Comparison of ENCODE assay signal across 17 cellular contexts in genomic region chr10:70956029-70956759, GRCh38.
DNase-seq lines count a peak whose midpoint lies in the region; ATAC-seq, FAIRE-seq and TF ChIP-seq lines count a peak whose summit lies in the region.
"Had no signal": no experiment of that assay in that cellular context is flagged by ENCODE, and none has a peak within 500 bp of the region (broad histone marks: within the 10 kb centered on the region; RNA-seq: fewer than 3 reads in every experiment).

No MANE protein-coding gene starts in this region.

- H3K36me3 Mint-ChIP-seq in endothelial cell (ENCODE audit: low read depth, unreplicated experiment) (no peaks in the 10 kb centered on the region), mesothelial cell of epicardium (no peaks in the 10 kb centered on the region)

- no peak overlapping the region for H3K27ac ChIP-seq in prostate gland
- H3K27ac ChIP-seq: gastroesophageal sphincter, testis had no signal

- no peaks in the 10 kb centered on the region for H3K9me3 Mint-ChIP-seq in endothelial cell (ENCODE audit: unreplicated experiment)
- H3K9me3 Mint-ChIP-seq in mesothelial cell of epicardium = no peaks in the 10 kb centered on the region

- no peaks in the 10 kb centered on the region for H3K27me3 ChIP-seq in prostate gland (replicated peaks; ENCODE audit: insufficient read depth)
- H3K27me3 ChIP-seq: gastroesophageal sphincter, testis had no signal

- no peak for FAIRE-seq in GM12891 (lab: Jason Lieb, UNC)
- FAIRE-seq: D721Med, endometrium had no signal

- H3K4me3 Mint-ChIP-seq in endothelial cell (ENCODE audit: unreplicated experiment) (no peak overlapping the region), mesothelial cell of epicardium (no peak overlapping the region)

- ATAC-seq in GM21723 (IDR thresholded peaks at IDR 0.05; ENCODE audit: unreplicated experiment) = no peak
- ATAC-seq: gastroesophageal sphincter had no signal

- in situ Hi-C loops in SK-MEL-5 (cut with HindIII; ENCODE audit: low pct_unique_long_range_greater_than_20kb, low sequenced_read_pairs) = no loop called here

- DNase-seq in 8988T = peak; percentile 58
- DNase-seq in GM12891 (ENCODE audit: insufficient read length, low spot score) = no peak
- DNase-seq in SK-MEL-5 (ENCODE audit: low read depth, low spot score) = peak; percentile 43
- DNase-seq in endothelial cell (ENCODE audit: low spot score) = peak; percentile 37
- DNase-seq in prostate gland (ENCODE audit: low spot score) = no peak
- no peak for DNase-seq in NCI-H748 treated with DMSO at 0.1 percent for 48 hours (lab: John Stamatoyannopoulos, UW)
- DNase-seq in mesothelial cell of epicardium (ENCODE audit: low spot score in 2 of 2, unreplicated experiment in 2 of 2) = no peak
- DNase-seq: activated naive CD4-positive, alpha-beta T cell treated with Interleukin-2 at 50 U/mL for 16 hours; IMR-90; NCI-H1694 treated with DMSO at 0.1 percent for 48 hours; NCI-H526 treated with DMSO at 0.1 percent for 48 hours; T1000; testis had no signal

- no peak overlapping the region for H3K27ac Mint-ChIP-seq in endothelial cell (ENCODE audit: unreplicated experiment)
- H3K27ac Mint-ChIP-seq in mesothelial cell of epicardium = no peak overlapping the region

- intact Hi-C loops in prostate gland (cut with DNase I) = no loop called here

- H3K4me3 ChIP-seq in prostate gland = no peak overlapping the region
- H3K4me3 ChIP-seq: gastroesophageal sphincter, testis had no signal

- H3K4me1 ChIP-seq in prostate gland (replicated peaks) = no peaks in the 10 kb centered on the region
- H3K4me1 ChIP-seq: gastroesophageal sphincter, testis had no signal

- peaks cover 1% of the 10 kb centered on the region for H3K27me3 Mint-ChIP-seq in endothelial cell (ENCODE audit: unreplicated experiment)
- peaks cover 53% of the 10 kb centered on the region for H3K27me3 Mint-ChIP-seq in mesothelial cell of epicardium (ENCODE audit: low read depth)

- H3K9me3 ChIP-seq in prostate gland = no peaks in the 10 kb centered on the region
- H3K9me3 ChIP-seq: gastroesophageal sphincter, testis had no signal

- TF ChIP-seq POLR2A in GM12891 (IDR thresholded peaks at IDR 0.05; ENCODE audit: low read depth, low read length) = no peak
- TF ChIP-seq POLR2A in prostate gland (IDR thresholded peaks at IDR 0.05) = no peak

- H3K4me1 Mint-ChIP-seq in endothelial cell (ENCODE audit: unreplicated experiment) (no peaks in the 10 kb centered on the region), mesothelial cell of epicardium (no peaks in the 10 kb centered on the region)

- TF ChIP-seq CTCF in endothelial cell (IDR thresholded peaks at IDR 0.05; ENCODE audit: unreplicated experiment) (peak; percentile 41), prostate gland (IDR thresholded peaks at IDR 0.05) (no peak), mesothelial cell of epicardium (IDR thresholded peaks at IDR 0.05; ENCODE audit: unreplicated experiment) (no peak)

- whole genome bisulfite sequencing in prostate gland = 71% methylated on average over 7 of the region's 7 CpGs

- no peaks in the 10 kb centered on the region for H3K36me3 ChIP-seq in prostate gland
- H3K36me3 ChIP-seq: gastroesophageal sphincter had no signal

TF ChIP-seq in GM12891, 5 proteins besides CTCF, POLR2A, EP300 and RAD21:
- TF ChIP-seq SPI1 (IDR thresholded peaks at IDR 0.05; ENCODE audit: low read depth, low read length) (peak; percentile 34; the same call in 1 of the 2 replicates), POLR2AphosphoS5 (IDR thresholded peaks at IDR 0.05; ENCODE audit: low read depth, low read length) (no peak)

Comparison
In these comparisons a context has a peak if more than half of its experiments do, and no peak if none do; other contexts are left out.
1. DNase-seq: peak in 8988T (single experiment), SK-MEL-5 (single experiment) and endothelial cell (single experiment); none in GM12891 (single experiment), prostate gland (single experiment), NCI-H748 treated with DMSO at 0.1 percent for 48 hours (single experiment) and mesothelial cell of epicardium (0 of 2).